1 cellular context compared by ENCODE assay signal in genomic region chr2:237309416-237309815, GRCh38.
TF ChIP-seq lines count a peak whose summit lies in the region.

No MANE protein-coding gene starts in this region.

TF ChIP-seq in SK-N-SH, 30 proteins besides CTCF, POLR2A, EP300 and RAD21 (continued from another document):
- TF ChIP-seq, protein P1, sequence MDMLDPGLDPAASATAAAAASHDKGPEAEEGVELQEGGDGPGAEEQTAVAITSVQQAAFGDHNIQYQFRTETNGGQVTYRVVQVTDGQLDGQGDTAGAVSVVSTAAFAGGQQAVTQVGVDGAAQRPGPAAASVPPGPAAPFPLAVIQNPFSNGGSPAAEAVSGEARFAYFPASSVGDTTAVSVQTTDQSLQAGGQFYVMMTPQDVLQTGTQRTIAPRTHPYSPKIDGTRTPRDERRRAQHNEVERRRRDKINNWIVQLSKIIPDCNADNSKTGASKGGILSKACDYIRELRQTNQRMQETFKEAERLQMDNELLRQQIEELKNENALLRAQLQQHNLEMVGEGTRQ (IDR thresholded peaks at IDR 0.05; ENCODE audit: borderline replicate concordance, low read depth, low read length), result no peak
- TF ChIP-seq POLR2AphosphoS5 (IDR thresholded peaks at IDR 0.05; ENCODE audit: low read depth, low read length) (no peak), SIN3A (IDR thresholded peaks at IDR 0.05; ENCODE audit: borderline replicate concordance, low read depth, low read length) (no peak), GABPA (IDR thresholded peaks at IDR 0.05; ENCODE audit: low read depth) (no peak), FOSL2 (IDR thresholded peaks at IDR 0.05; ENCODE audit: borderline replicate concordance, low read depth) (no peak), NRF1 (IDR thresholded peaks at IDR 0.05; ENCODE audit: low read depth, low read length) (no peak), TAF1 (IDR thresholded peaks at IDR 0.05; ENCODE audit: borderline replicate concordance, low read depth, low read length) (no peak), GATA2 (CRISPR knock-in tag; IDR thresholded peaks at IDR 0.05) (no peak), MEF2A (IDR thresholded peaks at IDR 0.05; ENCODE audit: borderline replicate concordance, low read depth) (no peak)
- TF ChIP-seq, protein P2, sequence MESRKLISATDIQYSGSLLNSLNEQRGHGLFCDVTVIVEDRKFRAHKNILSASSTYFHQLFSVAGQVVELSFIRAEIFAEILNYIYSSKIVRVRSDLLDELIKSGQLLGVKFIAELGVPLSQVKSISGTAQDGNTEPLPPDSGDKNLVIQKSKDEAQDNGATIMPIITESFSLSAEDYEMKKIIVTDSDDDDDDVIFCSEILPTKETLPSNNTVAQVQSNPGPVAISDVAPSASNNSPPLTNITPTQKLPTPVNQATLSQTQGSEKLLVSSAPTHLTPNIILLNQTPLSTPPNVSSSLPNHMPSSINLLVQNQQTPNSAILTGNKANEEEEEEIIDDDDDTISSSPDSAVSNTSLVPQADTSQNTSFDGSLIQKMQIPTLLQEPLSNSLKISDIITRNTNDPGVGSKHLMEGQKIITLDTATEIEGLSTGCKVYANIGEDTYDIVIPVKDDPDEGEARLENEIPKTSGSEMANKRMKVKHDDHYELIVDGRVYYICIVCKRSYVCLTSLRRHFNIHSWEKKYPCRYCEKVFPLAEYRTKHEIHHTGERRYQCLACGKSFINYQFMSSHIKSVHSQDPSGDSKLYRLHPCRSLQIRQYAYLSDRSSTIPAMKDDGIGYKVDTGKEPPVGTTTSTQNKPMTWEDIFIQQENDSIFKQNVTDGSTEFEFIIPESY (IDR thresholded peaks at IDR 0.05; ENCODE audit: borderline replicate concordance, low read depth), result no peak
- TF ChIP-seq, protein P3, sequence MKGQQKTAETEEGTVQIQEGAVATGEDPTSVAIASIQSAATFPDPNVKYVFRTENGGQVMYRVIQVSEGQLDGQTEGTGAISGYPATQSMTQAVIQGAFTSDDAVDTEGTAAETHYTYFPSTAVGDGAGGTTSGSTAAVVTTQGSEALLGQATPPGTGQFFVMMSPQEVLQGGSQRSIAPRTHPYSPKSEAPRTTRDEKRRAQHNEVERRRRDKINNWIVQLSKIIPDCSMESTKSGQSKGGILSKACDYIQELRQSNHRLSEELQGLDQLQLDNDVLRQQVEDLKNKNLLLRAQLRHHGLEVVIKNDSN (IDR thresholded peaks at IDR 0.05; ENCODE audit: borderline replicate concordance, low read depth), result no peak
